Comparison of ENCODE assay signal across 18 cellular contexts in genomic region chr2:43212216-43212828, GRCh38. TPM values are rescaled to one million over a fixed set of nuclear protein-coding genes. Genes with fewer than 3 reads are reported as not detected.
A peak's percentile ranks its signal among the peaks of the same experiment; 100 is the strongest.
DNase-seq lines count a peak whose midpoint lies in the region; ATAC-seq, FAIRE-seq and TF ChIP-seq lines count a peak whose summit lies in the region.
"Had no signal": no experiment of that assay in that cellular context is flagged by ENCODE, and none has a peak within 500 bp of the region (broad histone marks: within the 10 kb centered on the region; RNA-seq: fewer than 3 reads in every experiment).

No MANE protein-coding gene starts in this region.

- H2BK12ac ChIP-seq in H1 (ENCODE audit: low read depth, low read length): peak overlapping the region; percentile 78; the same call in 1 of the 2 replicates
- H2BK12ac ChIP-seq in trophoblast cell (ENCODE audit: low read length): no peak overlapping the region

- H4K91ac ChIP-seq in H1 (replicated peaks; ENCODE audit: insufficient read length, low read length) (peak overlapping the region; percentile 54), trophoblast cell (ENCODE audit: low read depth, low read length) (no peak overlapping the region)

- H2BK20ac ChIP-seq in H1 (ENCODE audit: low read length): peak overlapping the region; percentile 96

- TF ChIP-seq EP300 in H1 (IDR thresholded peaks at IDR 0.05; ENCODE audit: borderline replicate concordance in 1 of 2, low read depth in 2 of 2, low read length in 2 of 2): no peak

- H2BK120ac ChIP-seq in H1 (replicated peaks; ENCODE audit: low read depth, low read length) (no peak overlapping the region), trophoblast cell (ENCODE audit: insufficient read depth, low read length, poor library complexity) (no peak overlapping the region)

- H2AFZ ChIP-seq in H1 (ENCODE audit: low read length) (no peak overlapping the region), trophoblast cell (ENCODE audit: insufficient read depth, low read length, poor library complexity) (no peak overlapping the region)

- H4K20me1 ChIP-seq in H1 (replicated peaks in 1 of 2; ENCODE audit: control insufficient read depth in 1 of 2, insufficient read depth in 2 of 2, low read length in 2 of 2): no peaks in the 10 kb centered on the region

- H3K23ac ChIP-seq in H1 (ENCODE audit: insufficient read length) (no peak overlapping the region), trophoblast cell (ENCODE audit: low read length) (no peak overlapping the region)

- H3K23me2 ChIP-seq in H1 (ENCODE audit: low read depth, low read length): no peaks in the 10 kb centered on the region

- H3K27me3 Mint-ChIP-seq in CD4-positive, CD25-positive, alpha-beta regulatory T cell: no peaks in the 10 kb centered on the region
- no peaks in the 10 kb centered on the region for H3K27me3 Mint-ChIP-seq in IgD-negative memory B cell

- no peak overlapping the region for H4K8ac ChIP-seq in H1 (ENCODE audit: extremely low read depth, insufficient read depth, low read length)
- no peak overlapping the region for H4K8ac ChIP-seq in trophoblast cell (ENCODE audit: low read depth, low read length)

- intact Hi-C loops in prostate gland (cut with DNase I) (no loop called here), breast epithelium (cut with DNase I; ENCODE audit: low total_unique reads) (loop anchor here (10.0 kb wide), 1 partner anchor 78 kb away; no protein-coding TSS in a partner anchor)

- H3K79me1 ChIP-seq in H1 (ENCODE audit: low read depth, low read length) (no peaks in the 10 kb centered on the region), trophoblast cell (ENCODE audit: low read length) (no peaks in the 10 kb centered on the region)

- TF ChIP-seq CTCF in H1 (IDR thresholded peaks at IDR 0.05; ENCODE audit: control extremely low read depth in 1 of 3, insufficient read depth in 1 of 3, low read depth in 1 of 3, low read length in 3 of 3) (no peak), prostate gland (IDR thresholded peaks at IDR 0.05) (no peak), breast epithelium (IDR thresholded peaks at IDR 0.05) (no peak)

- peaks cover 10% of the 10 kb centered on the region for H3K36me3 Mint-ChIP-seq in CD4-positive, CD25-positive, alpha-beta regulatory T cell
- peaks cover 9% of the 10 kb centered on the region for H3K36me3 Mint-ChIP-seq in IgD-negative memory B cell

- no peak overlapping the region for H3K4ac ChIP-seq in H1 (replicated peaks; ENCODE audit: insufficient read length, low read depth, low read length)
- H3K4ac ChIP-seq in trophoblast cell (ENCODE audit: low read depth, low read length): no peak overlapping the region

- H3K27me3 ChIP-seq in CD4-positive, CD25-positive, alpha-beta regulatory T cell (ENCODE audit: control insufficient read depth, insufficient read depth, low read length): no peaks in the 10 kb centered on the region
- H3K27me3 ChIP-seq in H1 (replicated peaks in 1 of 4; ENCODE audit: control insufficient read depth in 3 of 4, extremely low read depth in 1 of 4, insufficient read depth in 3 of 4, low read length in 3 of 4) (no peaks in the 10 kb centered on the region), trophoblast cell (ENCODE audit: insufficient read depth, low read length) (no peaks in the 10 kb centered on the region), prostate gland (replicated peaks; ENCODE audit: insufficient read depth) (no peaks in the 10 kb centered on the region), breast epithelium (no peaks in the 10 kb centered on the region)
- H3K27me3 ChIP-seq: ovary, thyroid gland had no signal

- no peak overlapping the region for H3K4me3 ChIP-seq in CD4-positive, CD25-positive, alpha-beta regulatory T cell (ENCODE audit: low read depth, low read length)
- no peak overlapping the region for H3K4me3 ChIP-seq in H1 (ENCODE audit: extremely low read depth in 1 of 4, insufficient read depth in 2 of 4, low read depth in 3 of 4, low read length in 4 of 4)
- no peak overlapping the region for H3K4me3 ChIP-seq in trophoblast cell (ENCODE audit: low read depth, low read length)
- H3K4me3 ChIP-seq in prostate gland: no peak overlapping the region
- H3K4me3 ChIP-seq in breast epithelium: no peak overlapping the region
- H3K4me3 ChIP-seq: lung, ovary, thyroid gland had no signal

- 0 out of 2 replicates have a peak overlapping the region, but pooled peaks have one; percentile 81 for H2BK15ac ChIP-seq in H1 (ENCODE audit: low read length)

- peaks cover 0 to 40% (median 10%) of the 10 kb centered on the region in 4 donors for H3K4me1 Mint-ChIP-seq in CD4-positive, CD25-positive, alpha-beta regulatory T cell
- peaks cover 15 to 21% (median 17%) of the 10 kb centered on the region in 3 donors for H3K4me1 Mint-ChIP-seq in IgD-negative memory B cell

- POLR2A ChIA-PET in H1 (lab: Charles Lee; ENCODE audit: partially characterized antibody): interaction anchor here (1.0 to 1.3 kb wide), 2 partner anchors 10 to 12 kb away, joined by 3 to 4 read pairs; no protein-coding TSS in a partner anchor

- H3K27ac ChIP-seq in CD4-positive, CD25-positive, alpha-beta regulatory T cell (ENCODE audit: insufficient read depth, low read length, poor library complexity, severe bottlenecking): no peak overlapping the region
- no peak overlapping the region for H3K27ac ChIP-seq in H1 (ENCODE audit: low read depth, low read length)
- no peak overlapping the region for H3K27ac ChIP-seq in trophoblast cell (ENCODE audit: low read depth, low read length)
- H3K27ac ChIP-seq in prostate gland: no peak overlapping the region
- H3K27ac ChIP-seq in breast epithelium: peak overlapping the region in 1 of 2 donors; percentile 44
- H3K27ac ChIP-seq: ovary, thyroid gland had no signal

- H3K36me3 ChIP-seq in CD4-positive, CD25-positive, alpha-beta regulatory T cell (ENCODE audit: control insufficient read depth, insufficient read depth, low read length): no peaks in the 10 kb centered on the region
- H3K36me3 ChIP-seq in H1 (ENCODE audit: control insufficient read depth in 2 of 4, insufficient read depth in 4 of 4, low read length in 3 of 4): no peaks in the 10 kb centered on the region
- H3K36me3 ChIP-seq in trophoblast cell (ENCODE audit: control insufficient read depth in 1 of 2, insufficient read depth in 2 of 2, low read length in 2 of 2): no peaks in the 10 kb centered on the region
- no peaks in the 10 kb centered on the region for H3K36me3 ChIP-seq in prostate gland
- H3K36me3 ChIP-seq in breast epithelium: no peaks in the 10 kb centered on the region
- H3K36me3 ChIP-seq: ovary, thyroid gland had no signal

- no peak overlapping the region for H3K9ac ChIP-seq in H1 (replicated peaks in 1 of 4; ENCODE audit: extremely low read depth in 1 of 4, low read depth in 3 of 4, low read length in 3 of 4)
- peak overlapping the region; percentile 29 for H3K9ac ChIP-seq in trophoblast cell (ENCODE audit: low read length)

- H3K4me2 ChIP-seq in H1 (ENCODE audit: insufficient read depth in 1 of 2, low read depth in 2 of 2, low read length in 2 of 2) (no peak overlapping the region), trophoblast cell (ENCODE audit: low read length) (no peak overlapping the region)

- H3K56ac ChIP-seq in H1 (replicated peaks; ENCODE audit: insufficient read length, low read depth, low read length): no peak overlapping the region

- H3K4me3 Mint-ChIP-seq in CD4-positive, CD25-positive, alpha-beta regulatory T cell: peak overlapping the region in 2 of 4 donors; percentile 21 to 69
- H3K4me3 Mint-ChIP-seq in IgD-negative memory B cell: peak overlapping the region in 3 of 4 donors; percentile 15 to 82 (median 35)

- DNase-seq in CD4-positive, CD25-positive, alpha-beta regulatory T cell: no peak
- DNase-seq in H1 (ENCODE audit: low read depth in 1 of 2, low spot score in 2 of 2): no peak
- no peak for DNase-seq in trophoblast cell
- DNase-seq in prostate gland (ENCODE audit: low spot score): no peak
- no peak for DNase-seq in breast epithelium (ENCODE audit: low spot score in 2 of 2)
- no peak for DNase-seq in SHP77 treated with DMSO at 0.1 percent for 48 hours (lab: John Stamatoyannopoulos, UW)
- DNase-seq in stimulated activated CD4-positive, alpha-beta T cell treated with anti-CD3 and anti-CD28 coated beads, Interleukin-4, amount 100 ng/mL, for 24 hours: no peak
- DNase-seq: activated CD4-positive, alpha-beta T cell treated with anti-CD3 and anti-CD28 coated beads for 48 hours; activated T-cell treated with anti-CD3 and anti-CD28 coated beads, Interleukin-2, amount 50 U/mL, for 48 hours; NCI-H1417; NCI-H510A; ovary; T-helper 2 cell had no signal

- H2AK5ac ChIP-seq in H1 (ENCODE audit: low read depth, low read length) (0 out of 2 replicates have a peak overlapping the region, but pooled peaks have one; percentile 96), trophoblast cell (ENCODE audit: low read length) (peak overlapping the region; percentile 15)

- WGBS in H1 (ENCODE audit: extremely low coverage in 1 of 2, insufficient coverage in 1 of 2, insufficient read length in 1 of 2, insufficient replicate concordance in 2 of 2, low coverage in 1 of 2, low lambda C conversion rate in 2 of 2, missing lambda C conversion rate in 1 of 2), 2 experiments: 95% methylated on average over 10 of the region's 10 CpGs; no CpG with 5 or more reads in 1 of the 2 experiments
- WGBS in trophoblast cell (ENCODE audit: extremely low coverage, insufficient coverage, insufficient read length): no CpG with 5 or more reads among the region's 10 CpGs
- WGBS in prostate gland: 82% methylated on average over 10 of the region's 10 CpGs

- peaks cover 3% of the 10 kb centered on the region for H3K4me1 ChIP-seq in CD4-positive, CD25-positive, alpha-beta regulatory T cell (ENCODE audit: control insufficient read depth, insufficient read depth, low read length, poor library complexity, severe bottlenecking)
- H3K4me1 ChIP-seq in H1 (replicated peaks in 1 of 4; ENCODE audit: control insufficient read depth in 3 of 4, insufficient read depth in 4 of 4, low read length in 3 of 4): peaks cover 2 to 13% (median 9%) of the 10 kb centered on the region in 4 experiments
- H3K4me1 ChIP-seq in trophoblast cell (ENCODE audit: control insufficient read depth in 1 of 2, insufficient read depth in 2 of 2, low read length in 2 of 2): peaks cover under 1% of the 10 kb centered on the region in 2 experiments
- H3K4me1 ChIP-seq in prostate gland (replicated peaks): no peaks in the 10 kb centered on the region
- H3K4me1 ChIP-seq in breast epithelium: no peaks in the 10 kb centered on the region

- no peak overlapping the region for H4K5ac ChIP-seq in H1 (ENCODE audit: insufficient read length, low read depth, low read length)

- FAIRE-seq in H1 (lab: Jason Lieb, UNC): no peak
- FAIRE-seq: GM19239, RCC 7860 had no signal

- H3K9me3 ChIP-seq in CD4-positive, CD25-positive, alpha-beta regulatory T cell (ENCODE audit: control insufficient read depth in 2 of 2, low read length in 2 of 2): no peaks in the 10 kb centered on the region
- H3K9me3 ChIP-seq in H1 (ENCODE audit: insufficient read depth in 2 of 2, low read depth in 1 of 2, low read length in 1 of 2): no peaks in the 10 kb centered on the region
- no peaks in the 10 kb centered on the region for H3K9me3 ChIP-seq in trophoblast cell (ENCODE audit: insufficient read depth, low read depth, low read length)
- H3K9me3 ChIP-seq in prostate gland: no peaks in the 10 kb centered on the region
- H3K9me3 ChIP-seq in breast epithelium: no peaks in the 10 kb centered on the region
- H3K9me3 ChIP-seq: ovary, thyroid gland had no signal

- no peak for TF ChIP-seq RAD21 in H1 (IDR thresholded peaks at IDR 0.05 in 1 of 2, conservative IDR thresholded peaks at IDR 0.05 in 1 of 2; ENCODE audit: low read depth in 2 of 2, low read length in 2 of 2)

- H3K14ac ChIP-seq in H1 (ENCODE audit: insufficient read length) (no peak overlapping the region), trophoblast cell (ENCODE audit: low read length) (no peak overlapping the region)

- H3K79me2 ChIP-seq in H1 (ENCODE audit: control insufficient read depth in 1 of 2, insufficient read depth in 2 of 2, low read length in 2 of 2): no peaks in the 10 kb centered on the region
- H3K79me2 ChIP-seq in trophoblast cell (ENCODE audit: control insufficient read depth, insufficient read depth, low read length, poor library complexity): no peaks in the 10 kb centered on the region

- ATAC-seq in CD4-positive, CD25-positive, alpha-beta regulatory T cell (ENCODE audit: low read depth in 2 of 2): no peak

- H3K18ac ChIP-seq in H1 (ENCODE audit: extremely low read depth, low read length) (peak overlapping the region; percentile 51; the same call in 1 of the 2 replicates), trophoblast cell (ENCODE audit: low read length) (no peak overlapping the region)

- peak overlapping the region; percentile 81 to 90 (median 83) for H3K27ac Mint-ChIP-seq in CD4-positive, CD25-positive, alpha-beta regulatory T cell
- H3K27ac Mint-ChIP-seq in IgD-negative memory B cell: peak overlapping the region; percentile 41 to 86 (median 70)

- H4K12ac ChIP-seq in trophoblast cell (ENCODE audit: low read depth, low read length): no peak overlapping the region

- H3K9me3 Mint-ChIP-seq in CD4-positive, CD25-positive, alpha-beta regulatory T cell: peaks cover 0 to 2% (median 0%) of the 10 kb centered on the region in 7 donors
- H3K9me3 Mint-ChIP-seq in IgD-negative memory B cell: no peaks in the 10 kb centered on the region

- TF ChIP-seq POLR2A in H1 (IDR thresholded peaks at IDR 0.05; ENCODE audit: control extremely low read depth in 1 of 2, low read depth in 2 of 2, low read length in 2 of 2) (no peak), prostate gland (IDR thresholded peaks at IDR 0.05) (no peak), breast epithelium (IDR thresholded peaks at IDR 0.05) (no peak)

- CTCF ChIA-PET in H1 (lab: Charles Lee; ENCODE audit: partially characterized antibody): interaction anchor here (1.1 to 8.8 kb wide), 5 partner anchors 8 to 84 kb away, joined by 6 to 101 read pairs (median 42); partner anchors contain the start of gene ZFP36L2

- peak overlapping the region; percentile 60; the same call in 1 of the 2 replicates for H2BK5ac ChIP-seq in H1 (ENCODE audit: low read depth, low read length)
- no peak overlapping the region for H2BK5ac ChIP-seq in trophoblast cell (ENCODE audit: low read depth, low read length, poor library complexity)

RNA-seq across cellular contexts. Expression of gene ZFP36L2, which starts 14.1 kb away (rescaled TPM):
- total RNA-seq in CD4-positive, CD25-positive, alpha-beta regulatory T cell: 874 TPM
- polyA plus RNA-seq in CD4-positive, CD25-positive, alpha-beta regulatory T cell: 100 to 1,000 TPM; 119 to 155 (median 128) TPM
- polyA plus RNA-seq in IgD-negative memory B cell (249 TPM), H1 (2011; rRNA removed) (13.4 and 15.6 TPM in 2 replicates)
- 102 and 109 TPM in 2 replicates for total RNA-seq in H1 (2021; fragmentation: NEBNext Ultra II Directional; extraction: Animal tissue kit (Norgen Biotek cat#: 25700))
- polyA plus RNA-seq in H1 (2011; cell fraction: cytosol; rRNA removed): 10.6 TPM
- 10.7 TPM for polyA plus RNA-seq in H1 (2011; cell fraction: nucleus; rRNA removed)
- 31.8 to 48.4 TPM (median 38.8 TPM) in 4 replicates for polyA plus RNA-seq in H1 (2012, experiment 1 of 2)
- 44.9 TPM for polyA plus RNA-seq in H1 (2012, experiment 2 of 2)
- polyA plus RNA-seq in H1 (2013, experiment 1 of 2): 57.0 TPM
- 62.5 TPM for polyA plus RNA-seq in H1 (2013, experiment 2 of 2)
- 4.5 and 4.8 TPM in 2 replicates for polyA minus RNA-seq in H1 (2011; rRNA and poly(A)+ RNA removed)
- polyA minus RNA-seq in H1 (2011; cell fraction: cytosol; rRNA and poly(A)+ RNA removed): 29.6 TPM
- 20.3 TPM for polyA minus RNA-seq in H1 (2011; cell fraction: nucleus; rRNA and poly(A)+ RNA removed)
- 62.0 and 65.7 TPM in 2 replicates for polyA plus RNA-seq in trophoblast cell (2013)
- total RNA-seq in prostate gland (100 to 1,000 TPM; 117 to 256 TPM), breast epithelium (100 to 1,000 TPM; 111 to 155 (median 124) TPM)
